In genomic region chr7:23074443-23075244, GRCh38 we compare ENCODE assay signal across 14 cellular contexts. TPM values are rescaled to one million over a fixed set of nuclear protein-coding genes. Genes with fewer than 3 reads are reported as not detected.
A peak's percentile ranks its signal among the peaks of the same experiment; 100 is the strongest.
DNase-seq lines count a peak whose midpoint lies in the region; ATAC-seq and TF ChIP-seq lines count a peak whose summit lies in the region.
"Had no signal": no experiment of that assay in that cellular context is flagged by ENCODE, and none has a peak within 500 bp of the region (broad histone marks: within the 10 kb centered on the region; RNA-seq: fewer than 3 reads in every experiment).

No MANE protein-coding gene starts in this region.

- TF ChIP-seq CTCF in body of pancreas (IDR thresholded peaks at IDR 0.05), result no peak
- no peak for TF ChIP-seq CTCF in natural killer cell (IDR thresholded peaks at IDR 0.05)

- no peak overlapping the region for H3K27ac Mint-ChIP-seq in natural killer cell
- H3K27ac Mint-ChIP-seq: effector memory CD8-positive, alpha-beta T cell had no signal

- H3K14ac ChIP-seq in neuronal stem cell (ENCODE audit: low read length), result no peak overlapping the region

- no peak overlapping the region for H3K23ac ChIP-seq in neuronal stem cell (ENCODE audit: low read depth, low read length, poor library complexity)

- no peak overlapping the region for H3K4ac ChIP-seq in neuronal stem cell (ENCODE audit: low read length)

- H3K4me1 Mint-ChIP-seq in natural killer cell, result no peaks in the 10 kb centered on the region

- H2BK12ac ChIP-seq in neuronal stem cell (ENCODE audit: low read length), result no peak overlapping the region

- H3K4me3 ChIP-seq in body of pancreas (no peak overlapping the region), neuronal stem cell (ENCODE audit: low read length in 2 of 2) (no peak overlapping the region), aorta (ENCODE audit: low read length in 2 of 2) (no peak overlapping the region)
- H3K4me3 ChIP-seq: transverse colon had no signal

- no peak overlapping the region for H4K8ac ChIP-seq in neuronal stem cell (ENCODE audit: low read depth, low read length)

- no peak overlapping the region for H2BK5ac ChIP-seq in neuronal stem cell (ENCODE audit: low read length)

- intact Hi-C loops in body of pancreas (cut with DNase I) (no loop called here), natural killer cell (cut with micrococcal nuclease) (no loop called here), aorta (cut with DNase I) (no loop called here)

- H3K36me3 Mint-ChIP-seq in natural killer cell, result no peaks in the 10 kb centered on the region

- no peak overlapping the region for H2AK5ac ChIP-seq in neuronal stem cell (ENCODE audit: low read depth, low read length)

- peaks cover 8 to 26% of the 10 kb centered on the region in 2 donors for H3K27me3 Mint-ChIP-seq in natural killer cell (ENCODE audit: low read depth in 2 of 2)

- H3K27me3 ChIP-seq in body of pancreas, result no peaks in the 10 kb centered on the region
- H3K27me3 ChIP-seq in neuronal stem cell (ENCODE audit: control insufficient read depth in 3 of 3, insufficient read depth in 3 of 3, low read depth in 1 of 3, low read length in 3 of 3), result no peaks in the 10 kb centered on the region
- H3K27me3 ChIP-seq in aorta (ENCODE audit: control insufficient read depth in 1 of 2, insufficient read depth in 2 of 2, low read length in 1 of 2), result no peaks in the 10 kb centered on the region

- WGBS in body of pancreas, 2 donors, result 3 to 13% methylated on average over 2 of the region's 2 CpGs
- no CpG with 5 or more reads among the region's 2 CpGs for WGBS in neuronal stem cell (ENCODE audit: extremely low coverage in 2 of 2, insufficient read length in 2 of 2, insufficient replicate concordance in 1 of 2), 2 donors
- WGBS in aorta, 2 donors, result 9 to 17% methylated on average over 2 of the region's 2 CpGs

- peaks cover 32% of the 10 kb centered on the region for H3K4me1 ChIP-seq in body of pancreas
- peaks cover 0 to 7% of the 10 kb centered on the region in 2 donors for H3K4me1 ChIP-seq in neuronal stem cell (ENCODE audit: control insufficient read depth in 2 of 2, insufficient read depth in 1 of 2, low read depth in 1 of 2, low read length in 2 of 2)
- H3K4me1 ChIP-seq in aorta (ENCODE audit: control insufficient read depth in 1 of 2, insufficient read depth in 2 of 2, low read length in 2 of 2), result peaks cover 0 to 8% of the 10 kb centered on the region in 2 donors

- H3K9me3 Mint-ChIP-seq in natural killer cell, result no peaks in the 10 kb centered on the region
- H3K9me3 Mint-ChIP-seq: effector memory CD8-positive, alpha-beta T cell had no signal

- no peak overlapping the region for H4K91ac ChIP-seq in neuronal stem cell (ENCODE audit: low read depth, low read length, poor library complexity)

- no peak overlapping the region for H3K9ac ChIP-seq in neuronal stem cell (ENCODE audit: low read depth, low read length, poor library complexity)

- H2BK120ac ChIP-seq in neuronal stem cell (ENCODE audit: low read depth, low read length), result no peak overlapping the region

- no peak overlapping the region for H3K4me2 ChIP-seq in neuronal stem cell (ENCODE audit: insufficient read depth, low read length, poor library complexity, severe bottlenecking)

- DNase-seq in DMS79 treated with DMSO at 0.1 percent for 48 hours (lab: John Stamatoyannopoulos, UW) (peak; percentile 34), DMS79 (lab: John Stamatoyannopoulos, UW) (no peak), NCI-H2081 (lab: John Stamatoyannopoulos, UW) (peak; percentile 69 to 86), body of pancreas (no peak), neuronal stem cell (ENCODE audit: low spot score) (no peak), natural killer cell (no peak), aorta (no peak)
- DNase-seq in effector CD4-positive, alpha-beta T cell, result no peak
- DNase-seq: 8988T; effector memory CD8-positive, alpha-beta T cell; glutamatergic neuron; stimulated activated CD4-positive, alpha-beta T cell treated with anti-CD3 and anti-CD28 coated beads, Interleukin-12 subunit alpha, Interleukin-12 subunit beta, amount 100 ng/mL, for 4 hours; transverse colon had no signal

- H3K27ac ChIP-seq in body of pancreas (peak overlapping the region in 3 of 4 donors; percentile 1 to 48 (median 17)), neuronal stem cell (replicated peaks; ENCODE audit: low read length) (no peak overlapping the region), aorta (ENCODE audit: low read depth in 1 of 2, low read length in 2 of 2) (peak overlapping the region in 1 of 2 donors; percentile 64)
- H3K27ac ChIP-seq: transverse colon had no signal

- H3K18ac ChIP-seq in neuronal stem cell (ENCODE audit: low read length), result no peak overlapping the region

- no peaks in the 10 kb centered on the region for H3K36me3 ChIP-seq in body of pancreas (replicated peaks in 1 of 2; ENCODE audit: insufficient read depth in 1 of 2, low read depth in 2 of 2)
- no peaks in the 10 kb centered on the region for H3K36me3 ChIP-seq in neuronal stem cell (replicated peaks in 1 of 2; ENCODE audit: control insufficient read depth in 2 of 2, insufficient read depth in 2 of 2, low read length in 2 of 2)
- H3K36me3 ChIP-seq in aorta (ENCODE audit: control insufficient read depth in 1 of 2, insufficient read depth in 2 of 2, low read length in 1 of 2), result no peaks in the 10 kb centered on the region
- H3K36me3 ChIP-seq: transverse colon had no signal

- H2BK15ac ChIP-seq in neuronal stem cell (ENCODE audit: low read length), result no peak overlapping the region

- ATAC-seq in body of pancreas, result peak; percentile 52
- ATAC-seq in natural killer cell, result no peak
- no peak for ATAC-seq in aorta (ENCODE audit: low FRiP score)
- ATAC-seq: effector memory CD8-positive, alpha-beta T cell; SK-N-SH treated with all-trans-retinoic acid at 6 μM for 48 hours had no signal

- no peak overlapping the region for H3K4me3 Mint-ChIP-seq in natural killer cell
- H3K4me3 Mint-ChIP-seq: effector memory CD8-positive, alpha-beta T cell had no signal

- H3K79me1 ChIP-seq in neuronal stem cell (ENCODE audit: low read depth, low read length), result no peaks in the 10 kb centered on the region

- TF ChIP-seq POLR2A in body of pancreas (IDR thresholded peaks at IDR 0.05), result no peak

- H3K9me3 ChIP-seq in body of pancreas (no peaks in the 10 kb centered on the region), neuronal stem cell (replicated peaks in 1 of 2; ENCODE audit: control insufficient read depth in 2 of 2, insufficient read depth in 1 of 2, low read depth in 1 of 2, low read length in 2 of 2) (no peaks in the 10 kb centered on the region), aorta (ENCODE audit: control insufficient read depth, low read length) (no peaks in the 10 kb centered on the region)
- H3K9me3 ChIP-seq: transverse colon had no signal

- peak overlapping the region; percentile 30 for H2AFZ ChIP-seq in neuronal stem cell (ENCODE audit: low read length)

RNA-seq across cellular contexts. Expression of gene KLHL7, which starts 30.9 kb away (rescaled TPM):
- total RNA-seq in body of pancreas (10 to 100 TPM; 18.2 to 65.3 TPM), natural killer cell (10 to 100 TPM; 13.9 to 19.1 (median 14.5) TPM), aorta (10 to 100 TPM; 21.0 to 23.0 TPM)
- polyA plus RNA-seq in neuronal stem cell (2013, experiment 1 of 2), result 55.9 TPM
- 56.5 TPM for polyA plus RNA-seq in neuronal stem cell (2013, experiment 2 of 2)
- 10 to 100 TPM; 10.5 to 18.7 TPM for polyA plus RNA-seq in aorta

Comparison
In these comparisons a context has a peak if more than half of its experiments do, and no peak if none do; other contexts are left out.
1. DNase-seq: peak in DMS79 treated with DMSO at 0.1 percent for 48 hours (single experiment) and NCI-H2081 (2 of 2); none in DMS79 (single experiment), body of pancreas (0 of 4), neuronal stem cell (single experiment), natural killer cell (single experiment), effector CD4-positive, alpha-beta T cell (single experiment) and aorta (0 of 2).